In the genomic region with DNA sequence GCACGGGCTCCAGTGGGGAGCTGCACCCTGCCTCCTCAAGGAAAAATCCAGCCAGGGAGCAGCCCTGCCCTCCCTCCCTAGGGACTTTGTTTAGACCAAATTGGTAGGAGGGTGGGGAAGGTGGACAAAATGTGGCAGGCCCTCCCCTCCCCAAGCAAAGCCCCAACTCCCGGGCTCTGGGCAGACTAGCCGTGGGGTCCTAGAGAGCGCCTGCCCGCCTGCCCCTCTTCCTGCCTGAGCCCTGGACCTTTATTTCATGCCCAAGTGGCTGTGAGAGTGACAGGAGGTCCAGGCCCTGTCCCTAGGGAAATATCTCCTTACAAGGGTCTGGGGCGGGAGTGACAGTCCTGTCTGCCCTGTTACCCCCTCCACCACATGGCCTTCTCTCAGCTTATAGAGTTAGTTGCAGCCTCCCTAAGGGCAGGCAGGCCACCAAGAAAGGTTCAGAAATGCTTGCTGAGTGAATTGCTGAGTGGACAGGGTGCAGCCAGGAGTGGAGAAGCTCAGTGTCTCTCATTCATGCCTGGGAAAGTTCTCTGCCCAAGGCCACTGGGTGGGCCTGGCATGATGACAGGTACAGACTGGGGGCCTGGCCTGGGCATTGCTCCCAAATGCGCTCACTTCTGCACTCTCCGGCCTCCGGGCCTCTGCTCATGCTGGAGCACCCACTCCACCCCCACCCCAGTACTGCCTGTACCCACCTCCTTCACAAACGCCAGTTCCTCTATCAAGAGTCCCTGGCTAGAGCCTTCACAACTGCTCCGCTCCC, we compare ENCODE assay signal across 10 cellular contexts. TPM values are rescaled to one million over a fixed set of nuclear protein-coding genes. Genes with fewer than 3 reads are reported as not detected.
DNase-seq lines count a peak whose midpoint lies in the region; ATAC-seq, FAIRE-seq and TF ChIP-seq lines count a peak whose summit lies in the region.
"Had no signal": no experiment of that assay in that cellular context is flagged by ENCODE, and none has a peak within 500 bp of the region (broad histone marks: within the 10 kb centered on the region; RNA-seq: fewer than 3 reads in every experiment).

No MANE protein-coding gene starts in this region.

- H4K20me1 ChIP-seq in Loucy (ENCODE audit: insufficient read depth, low read length, poor library complexity, severe bottlenecking) (no peaks in the 10 kb centered on the region), GM12878 (ENCODE audit: control insufficient read depth, insufficient read depth) (no peaks in the 10 kb centered on the region)

- H3K4me1 Mint-ChIP-seq in naive thymus-derived CD8-positive, alpha-beta T cell, result peaks cover 36 to 89% (median 84%) of the 10 kb centered on the region in 4 donors

- peaks cover 0 to 4% (median 0%) of the 10 kb centered on the region in 3 donors for H3K36me3 Mint-ChIP-seq in naive thymus-derived CD8-positive, alpha-beta T cell

- H3F3A ChIP-seq in Loucy (ENCODE audit: low read depth), result peaks cover 8% of the 10 kb centered on the region; the same call in 1 of the 2 replicates

- no peaks in the 10 kb centered on the region for H3K9me3 ChIP-seq in Loucy (ENCODE audit: insufficient read depth, low read depth, low read length)
- H3K9me3 ChIP-seq in GM12878 (replicated peaks; ENCODE audit: control insufficient read depth, insufficient read depth, low read length), result no peaks in the 10 kb centered on the region
- H3K9me3 ChIP-seq: heart left ventricle had no signal

- DNase-seq in GM12878 (ENCODE audit: low read depth, low spot score), result no peak
- no peak for DNase-seq in naive thymus-derived CD8-positive, alpha-beta T cell
- no peak for DNase-seq in cerebellar nuclear complex (lab: John Stamatoyannopoulos, UW)
- no peak for DNase-seq in stimulated activated CD4-positive, alpha-beta T cell treated with anti-CD3 and anti-CD28 coated beads, Interleukin-2, amount 100 ng/mL, for 48 hours
- DNase-seq in NCI-H1092 treated with DMSO at 0.1 percent for 48 hours (lab: John Stamatoyannopoulos, UW), result no peak
- DNase-seq: activated gamma-delta T cell treated with Interleukin-2 at 50 U/mL for 16 hours had no signal

- peak overlapping the region; percentile 82 for H3K4me2 ChIP-seq in Loucy (ENCODE audit: low read depth, low read length, poor library complexity, severe bottlenecking)
- no peak overlapping the region for H3K4me2 ChIP-seq in GM12878 (ENCODE audit: control insufficient read depth, insufficient read depth)

- H3K4me1 ChIP-seq in ACC112 (ENCODE audit: control insufficient read depth, insufficient read depth, low read length, unreplicated experiment) (peaks cover 36% of the 10 kb centered on the region), Loucy (ENCODE audit: insufficient read depth, low read length, poor library complexity, severe bottlenecking) (peaks cover 67% of the 10 kb centered on the region), GM12878 (ENCODE audit: control insufficient read depth, insufficient read depth, low read length) (peaks cover 53% of the 10 kb centered on the region)

- H3K27ac ChIP-seq in ACC112 (ENCODE audit: low read depth, low read length), result peak overlapping the region; percentile 73; the same call in 1 of the 2 replicates
- no peak overlapping the region for H3K27ac ChIP-seq in GM12878 (ENCODE audit: control insufficient read depth, insufficient read depth)

- 92% methylated on average over 11 of the region's 11 CpGs for WGBS in GM12878 (ENCODE audit: insufficient coverage, insufficient replicate concordance, low lambda C conversion rate, missing lambda C conversion rate)

- H3K27ac Mint-ChIP-seq in naive thymus-derived CD8-positive, alpha-beta T cell, result peak overlapping the region; percentile 77 to 99 (median 98)

- SMC1A ChIA-PET in GM12878 (lab: Charles Lee; ENCODE audit: uncharacterized antibody, unreplicated experiment), result interaction anchor here (0.5 to 2.1 kb wide), 10 partner anchors 9 to 280 kb away, joined by 3 to 12 read pairs (median 5); no protein-coding TSS in a partner anchor

- CTCF ChIA-PET in GM12878 (lab: Yijun Ruan, JAX), result interaction anchor here (0.5 to 16.6 kb wide), 8 partner anchors 9 to 281 kb away, joined by 3 to 275 read pairs (median 4); partner anchors contain the start of gene DDIT4

- no peaks in the 10 kb centered on the region for H3K27me3 Mint-ChIP-seq in naive thymus-derived CD8-positive, alpha-beta T cell

- intact Hi-C loops in GM12878 (cut with micrococcal nuclease; ENCODE audit: unreplicated experiment), result no loop called here

- RAD21 ChIA-PET in GM12878 (lab: Charles Lee; ENCODE audit: unreplicated experiment), result interaction anchor here (0.6 to 11.6 kb wide), 10 partner anchors 8 to 281 kb away, joined by 3 to 170 read pairs (median 3); partner anchors contain the start of gene DDIT4

- no peak for TF ChIP-seq EP300 in GM12878 (IDR thresholded peaks at IDR 0.05; ENCODE audit: borderline replicate concordance in 1 of 2, control insufficient read depth in 1 of 2, low read depth in 2 of 2, low read length in 2 of 2)

- no peak for TF ChIP-seq RAD21 in GM12878 (IDR thresholded peaks at IDR 0.05; ENCODE audit: insufficient read depth, low read depth, low read length)

- no peak for TF ChIP-seq CTCF in Loucy (conservative IDR thresholded peaks at IDR 0.05; ENCODE audit: low read length)
- no peak for TF ChIP-seq CTCF in GM12878 (IDR thresholded peaks at IDR 0.05 in 2 of 3, conservative IDR thresholded peaks at IDR 0.05 in 1 of 3; ENCODE audit: control insufficient read depth in 2 of 3, extremely low read depth in 1 of 3, insufficient read depth in 1 of 3, low read depth in 3 of 3, low read length in 3 of 3)

- H2AFZ ChIP-seq in ACC112 (ENCODE audit: low read length, unreplicated experiment), result no peak overlapping the region
- H2AFZ ChIP-seq in Loucy (ENCODE audit: low read length), result no peak overlapping the region
- H2AFZ ChIP-seq in GM12878 (ENCODE audit: control insufficient read depth, low read depth, low read length), result no peak overlapping the region

- no peaks in the 10 kb centered on the region for H3K9me2 ChIP-seq in Loucy (replicated peaks; ENCODE audit: low read depth, low read length)

- BruUV-seq in GM12878 (replicated peaks; lab: Mats Ljungman, UMichigan), result no TSS peak

- no peak overlapping the region for H3K4me3 ChIP-seq in ACC112 (ENCODE audit: low read depth, low read length)
- H3K4me3 ChIP-seq in Loucy (ENCODE audit: low read length, poor library complexity, severe bottlenecking), result peak overlapping the region; percentile 75
- H3K4me3 ChIP-seq in GM12878, result no peak overlapping the region
- H3K4me3 ChIP-seq: heart left ventricle had no signal

- no peak for FAIRE-seq in GM12878 (lab: Jason Lieb, UNC)

- in situ Hi-C loops in GM12878 (cut with MboI), result loop anchor here (10.0 kb wide), 1 partner anchor 435 kb away; no protein-coding TSS in a partner anchor

- peak overlapping the region; percentile 36 to 96 (median 79) for H3K4me3 Mint-ChIP-seq in naive thymus-derived CD8-positive, alpha-beta T cell

- ATAC-seq in GM12878, result no peak
- no peak for ATAC-seq in naive thymus-derived CD8-positive, alpha-beta T cell
- ATAC-seq in HG02588 (IDR thresholded peaks at IDR 0.05; ENCODE audit: unreplicated experiment), result no peak

- POLR2A ChIA-PET in GM12878 (lab: Charles Lee), result interaction anchor here (0.7 to 8.0 kb wide), 11 partner anchors 8 to 214 kb away, joined by 3 to 93 read pairs (median 4); partner anchors contain the start of gene DDIT4
- POLR2A ChIA-PET in naive thymus-derived CD8-positive, alpha-beta T cell (lab: Charles Lee), result interaction anchor here (0.5 to 8.3 kb wide), 9 partner anchors 9 to 241 kb away, joined by 3 to 124 read pairs (median 9); partner anchors contain the start of genes ANAPC16, ASCC1 and DDIT4

- H3K36me3 ChIP-seq in ACC112 (ENCODE audit: insufficient read depth, low read length) (no peaks in the 10 kb centered on the region), Loucy (ENCODE audit: insufficient read depth, low read length) (no peaks in the 10 kb centered on the region), GM12878 (ENCODE audit: control insufficient read depth in 2 of 2, insufficient read depth in 2 of 2, low read length in 1 of 2) (peaks cover 3 to 5% of the 10 kb centered on the region in 2 experiments; a peak in 2 of 4 replicates)

- H3K27me3 ChIP-seq in ACC112 (ENCODE audit: insufficient read depth, low read length), result no peaks in the 10 kb centered on the region
- H3K27me3 ChIP-seq in Loucy (ENCODE audit: insufficient read depth, low read length, poor library complexity, severe bottlenecking), result no peaks in the 10 kb centered on the region
- H3K27me3 ChIP-seq in GM12878 (replicated peaks in 1 of 2; ENCODE audit: control insufficient read depth in 2 of 2, insufficient read depth in 2 of 2, low read length in 1 of 2), result no peaks in the 10 kb centered on the region
- H3K27me3 ChIP-seq: heart left ventricle had no signal

- TF ChIP-seq POLR2A in GM12878 (IDR thresholded peaks at IDR 0.05; ENCODE audit: low read depth, low read length), result no peak

- no peaks in the 10 kb centered on the region for H3K79me2 ChIP-seq in ACC112 (ENCODE audit: control insufficient read depth, insufficient read depth, low read length, unreplicated experiment)
- peaks cover 52% of the 10 kb centered on the region for H3K79me2 ChIP-seq in Loucy (ENCODE audit: insufficient read depth, low read length)
- H3K79me2 ChIP-seq in GM12878 (ENCODE audit: control insufficient read depth, insufficient read depth, low read length), result no peaks in the 10 kb centered on the region; the same call in 1 of the 2 replicates

- H3K9ac ChIP-seq in Loucy (ENCODE audit: low read depth, low read length, poor library complexity, severe bottlenecking) (peak overlapping the region; percentile 81), GM12878 (ENCODE audit: control insufficient read depth, insufficient read depth, low read length) (no peak overlapping the region; the same call in 1 of the 2 replicates)

- no peaks in the 10 kb centered on the region for H3K9me3 Mint-ChIP-seq in naive thymus-derived CD8-positive, alpha-beta T cell

RNA-seq across cellular contexts. Expression of gene DNAJB12, which starts 25.2 kb away (rescaled TPM):
- 25.8 and 26.5 TPM in 2 replicates for total RNA-seq in GM12878 (2013; cell fraction: nucleolus; rRNA removed)
- 27.0 and 29.9 TPM in 2 replicates for total RNA-seq in GM12878 (2014; rRNA removed)
- 16.0 and 18.0 TPM in 2 replicates for total RNA-seq in GM12878 (2014; rRNA removed; fragmentation: Illumina TruSeq; extraction: Trizol)
- total RNA-seq in GM12878 (2021), result 26.9 and 27.7 TPM in 2 replicates
- 8.5 TPM for polyA plus RNA-seq in GM12878 (2011; ENCODE audit: low read depth)
- 4.5 and 10.7 TPM in 2 replicates for polyA plus RNA-seq in GM12878 (2011; rRNA removed)
- 13.3 and 15.1 TPM in 2 replicates for polyA plus RNA-seq in GM12878 (2011; cell fraction: cytosol; rRNA removed)
- 27.0 and 29.8 TPM in 2 replicates for polyA plus RNA-seq in GM12878 (2011; cell fraction: nucleus; rRNA removed)
- polyA plus RNA-seq in GM12878 (2012), result 13.1 and 16.0 TPM in 2 replicates
- polyA plus RNA-seq in GM12878 (2014; fragmentation: Illumina TruSeq; extraction: Trizol), result 11.1 and 19.3 TPM in 2 replicates
- polyA plus RNA-seq in GM12878 (2014; fragmentation: Nextera tagmentation; extraction: Ambion mirVana), result 1 to 10 TPM; 4.6 to 7.6 TPM
- polyA plus RNA-seq in GM12878 (2014; rRNA removed), result 18.4 and 22.7 TPM in 2 replicates
- 10 to 100 TPM; 28.7 to 31.6 TPM for polyA plus RNA-seq in GM12878 (2016; fragmentation: Nextera tagmentation; extraction: Ambion mirVana)
- 7.8 and 11.3 TPM in 2 replicates for polyA minus RNA-seq in GM12878 (2011; rRNA and poly(A)+ RNA removed)
- polyA minus RNA-seq in GM12878 (2011; cell fraction: cytosol; rRNA and poly(A)+ RNA removed), result 6.5 and 9.6 TPM in 2 replicates
- polyA minus RNA-seq in GM12878 (2011; cell fraction: nucleus; rRNA and poly(A)+ RNA removed), result 9.7 and 19.6 TPM in 2 replicates
- total RNA-seq in naive thymus-derived CD8-positive, alpha-beta T cell, result 10 to 100 TPM; 25.5 to 27.9 TPM
- polyA plus RNA-seq in naive thymus-derived CD8-positive, alpha-beta T cell, result 10 to 100 TPM; 13.1 to 25.0 (median 16.6) TPM

RNA-seq across cellular contexts. Expression of gene DDIT4, which starts 55.8 kb away (rescaled TPM):
- total RNA-seq in GM12878 (2013; cell fraction: nucleolus; rRNA removed), result 278 and 329 TPM in 2 replicates
- 227 and 228 TPM in 2 replicates for total RNA-seq in GM12878 (2014; rRNA removed)
- total RNA-seq in GM12878 (2014; rRNA removed; fragmentation: Illumina TruSeq; extraction: Trizol), result 75.4 and 76.9 TPM in 2 replicates
- total RNA-seq in GM12878 (2021), result 192 and 210 TPM in 2 replicates
- 31.9 TPM for polyA plus RNA-seq in GM12878 (2011; ENCODE audit: low read depth)
- 181 and 277 TPM in 2 replicates for polyA plus RNA-seq in GM12878 (2011; rRNA removed)
- 307 and 319 TPM in 2 replicates for polyA plus RNA-seq in GM12878 (2011; cell fraction: cytosol; rRNA removed)
- 445 and 463 TPM in 2 replicates for polyA plus RNA-seq in GM12878 (2011; cell fraction: nucleus; rRNA removed)
- polyA plus RNA-seq in GM12878 (2012), result 108 and 193 TPM in 2 replicates
- polyA plus RNA-seq in GM12878 (2014; fragmentation: Illumina TruSeq; extraction: Trizol), result 35.2 and 44.5 TPM in 2 replicates
- 1 to 10 TPM; 2.1 to 5.0 TPM for polyA plus RNA-seq in GM12878 (2014; fragmentation: Nextera tagmentation; extraction: Ambion mirVana)
- 174 and 190 TPM in 2 replicates for polyA plus RNA-seq in GM12878 (2014; rRNA removed)
- 100 to 1,000 TPM; 245 to 268 TPM for polyA plus RNA-seq in GM12878 (2016; fragmentation: Nextera tagmentation; extraction: Ambion mirVana)
- polyA minus RNA-seq in GM12878 (2011; rRNA and poly(A)+ RNA removed), result 219 and 366 TPM in 2 replicates
- polyA minus RNA-seq in GM12878 (2011; cell fraction: cytosol; rRNA and poly(A)+ RNA removed), result 187 and 217 TPM in 2 replicates
- 480 and 614 TPM in 2 replicates for polyA minus RNA-seq in GM12878 (2011; cell fraction: nucleus; rRNA and poly(A)+ RNA removed)
- 10 to 100 TPM; 23.8 to 29.6 TPM for total RNA-seq in naive thymus-derived CD8-positive, alpha-beta T cell
- polyA plus RNA-seq in naive thymus-derived CD8-positive, alpha-beta T cell, result 100 to 1,000 TPM in 2 of 3 donors, 10 to 100 TPM in 1; 68.0 to 190 (median 189) TPM
